8 cellular contexts compared by ENCODE assay signal in the genomic region with DNA sequence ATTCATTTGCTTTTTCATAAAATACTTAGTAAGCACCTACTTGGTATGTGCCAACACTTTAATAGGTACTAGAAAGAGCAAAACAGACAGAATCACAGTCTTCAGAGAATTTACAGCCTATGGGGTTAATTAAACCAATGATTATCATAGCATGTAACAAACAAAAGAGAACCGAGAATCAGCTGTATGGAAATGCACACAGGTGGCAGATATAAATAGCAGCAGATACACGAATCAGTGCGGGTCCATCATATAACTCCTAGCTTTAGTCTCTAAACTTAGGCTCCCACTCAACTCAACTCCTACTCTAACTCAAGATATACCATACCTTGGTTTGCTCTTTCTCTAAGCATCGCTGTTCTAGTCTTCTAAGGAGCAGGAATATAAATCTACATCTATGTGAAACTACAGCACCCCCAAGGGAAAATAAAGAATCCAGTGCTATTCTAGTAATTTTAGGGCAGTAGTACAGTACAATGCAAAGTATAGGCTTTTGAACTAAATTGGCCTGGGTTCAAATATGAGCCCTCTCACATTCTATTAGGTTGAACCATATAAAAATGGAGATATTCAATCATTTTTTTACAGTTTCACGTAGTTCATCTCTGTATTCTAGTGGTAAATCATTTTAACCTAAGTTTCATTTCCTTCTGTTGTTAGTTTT.
A peak's percentile ranks its signal among the peaks of the same experiment; 100 is the strongest.
DNase-seq lines count a peak whose midpoint lies in the region; ATAC-seq, FAIRE-seq and TF ChIP-seq lines count a peak whose summit lies in the region.
"Not testable (repeated sequence)": the region's sequence is repeated elsewhere in the genome, so short reads cannot be mapped to it uniquely, and the experiment has no call there.

No MANE protein-coding gene starts in this region.

- not testable (repeated sequence) for H3K79me2 ChIP-seq in GM12878 (ENCODE audit: control insufficient read depth, insufficient read depth, low read length)

- not testable (repeated sequence) for H3K4me1 ChIP-seq in GM12878 (ENCODE audit: control insufficient read depth, insufficient read depth, low read length)

- not testable (repeated sequence) for H3K27me3 ChIP-seq in GM12878 (replicated peaks in 1 of 2; ENCODE audit: control insufficient read depth in 2 of 2, insufficient read depth in 2 of 2, low read length in 1 of 2)

- H3K27ac Mint-ChIP-seq in stimulated activated memory B cell treated with anti-CD40 and anti-IgM and Interleukin-4, amounts not matched to agents 10 μg/mL and 1 μg/mL and 100 μg/mL, for 72 hours = peak overlapping the region; percentile 42

- RAD21 ChIA-PET in GM12878 (lab: Charles Lee; ENCODE audit: unreplicated experiment) = not testable (repeated sequence)

- not testable (repeated sequence) for TF ChIP-seq CTCF in GM12878 (IDR thresholded peaks at IDR 0.05 in 2 of 3, conservative IDR thresholded peaks at IDR 0.05 in 1 of 3; ENCODE audit: control insufficient read depth in 2 of 3, extremely low read depth in 1 of 3, insufficient read depth in 1 of 3, low read depth in 3 of 3, low read length in 3 of 3)

- H3K9ac ChIP-seq in GM12878 (ENCODE audit: control insufficient read depth, insufficient read depth, low read length) = not testable (repeated sequence)

- H3K36me3 Mint-ChIP-seq in stimulated activated memory B cell treated with anti-CD40 and anti-IgM and Interleukin-4, amounts not matched to agents 10 μg/mL and 1 μg/mL and 100 μg/mL, for 72 hours = not testable (repeated sequence)

- FAIRE-seq in GM12878 (lab: Jason Lieb, UNC) = not testable (repeated sequence)

- not testable (repeated sequence) for H4K20me1 ChIP-seq in GM12878 (ENCODE audit: control insufficient read depth, insufficient read depth)

- not testable (repeated sequence) for H3K4me3 Mint-ChIP-seq in stimulated activated memory B cell treated with anti-CD40 and anti-IgM and Interleukin-4, amounts not matched to agents 10 μg/mL and 1 μg/mL and 100 μg/mL, for 72 hours

- no CpG with 5 or more reads among the region's 5 CpGs for WGBS in GM12878 (ENCODE audit: insufficient coverage, insufficient replicate concordance, low lambda C conversion rate, missing lambda C conversion rate)

- not testable (repeated sequence) for TF ChIP-seq RAD21 in GM12878 (IDR thresholded peaks at IDR 0.05; ENCODE audit: insufficient read depth, low read depth, low read length)

- H3K4me3 ChIP-seq in GM12878 = not testable (repeated sequence)

- ATAC-seq in GM18511 (IDR thresholded peaks at IDR 0.05; ENCODE audit: unreplicated experiment) (peak; percentile 90), GM19351 (IDR thresholded peaks at IDR 0.05; ENCODE audit: unreplicated experiment) (peak; percentile 77), GM21526 (IDR thresholded peaks at IDR 0.05; ENCODE audit: low FRiP score, unreplicated experiment) (peak; percentile 58), HG02759 (IDR thresholded peaks at IDR 0.05; ENCODE audit: unreplicated experiment) (peak; percentile 72), HG03108 (IDR thresholded peaks at IDR 0.05; ENCODE audit: unreplicated experiment) (peak; percentile 69), HG03469 (IDR thresholded peaks at IDR 0.05; ENCODE audit: unreplicated experiment) (peak; percentile 48), GM12878 (peak; percentile 91)
- ATAC-seq in stimulated activated memory B cell treated with anti-CD40 and anti-IgM and Interleukin-4, amounts not matched to agents 10 μg/mL and 1 μg/mL and 100 μg/mL, for 72 hours = peak; percentile 92

- H3K4me1 Mint-ChIP-seq in stimulated activated memory B cell treated with anti-CD40 and anti-IgM and Interleukin-4, amounts not matched to agents 10 μg/mL and 1 μg/mL and 100 μg/mL, for 72 hours = not testable (repeated sequence)

- CTCF ChIA-PET in GM12878 (lab: Yijun Ruan, JAX) = not testable (repeated sequence)

- intact Hi-C loops in GM12878 (cut with micrococcal nuclease; ENCODE audit: unreplicated experiment) = not testable (repeated sequence)

- POLR2A ChIA-PET in GM12878 (lab: Charles Lee) = not testable (repeated sequence)

- SMC1A ChIA-PET in GM12878 (lab: Charles Lee; ENCODE audit: uncharacterized antibody, unreplicated experiment) = not testable (repeated sequence)

- H3K9me3 ChIP-seq in GM12878 (replicated peaks; ENCODE audit: control insufficient read depth, insufficient read depth, low read length) = not testable (repeated sequence)

- not testable (repeated sequence) for BruUV-seq in GM12878 (replicated peaks; lab: Mats Ljungman, UMichigan)

- not testable (repeated sequence) for H3K27ac ChIP-seq in GM12878 (ENCODE audit: control insufficient read depth, insufficient read depth)

- H3K36me3 ChIP-seq in GM12878 (ENCODE audit: control insufficient read depth in 2 of 2, insufficient read depth in 2 of 2, low read length in 1 of 2) = not testable (repeated sequence)

- not testable (repeated sequence) for H3K27me3 Mint-ChIP-seq in stimulated activated memory B cell treated with anti-CD40 and anti-IgM and Interleukin-4, amounts not matched to agents 10 μg/mL and 1 μg/mL and 100 μg/mL, for 72 hours

- in situ Hi-C loops in GM12878 (cut with MboI) = not testable (repeated sequence)

- H3K4me2 ChIP-seq in GM12878 (ENCODE audit: control insufficient read depth, insufficient read depth) = not testable (repeated sequence)

- not testable (repeated sequence) for DNase-seq in GM12878 (ENCODE audit: low read depth, low spot score)

- not testable (repeated sequence) for H2AFZ ChIP-seq in GM12878 (ENCODE audit: control insufficient read depth, low read depth, low read length)

- TF ChIP-seq POLR2A in GM12878 (IDR thresholded peaks at IDR 0.05; ENCODE audit: low read depth, low read length) = not testable (repeated sequence)

- H3K9me3 Mint-ChIP-seq in stimulated activated memory B cell treated with anti-CD40 and anti-IgM and Interleukin-4, amounts not matched to agents 10 μg/mL and 1 μg/mL and 100 μg/mL, for 72 hours = not testable (repeated sequence)

- not testable (repeated sequence) for TF ChIP-seq EP300 in GM12878 (IDR thresholded peaks at IDR 0.05; ENCODE audit: borderline replicate concordance in 1 of 2, control insufficient read depth in 1 of 2, low read depth in 2 of 2, low read length in 2 of 2)
